Comparison of ENCODE assay signal across 8 cellular contexts in the genomic region with DNA sequence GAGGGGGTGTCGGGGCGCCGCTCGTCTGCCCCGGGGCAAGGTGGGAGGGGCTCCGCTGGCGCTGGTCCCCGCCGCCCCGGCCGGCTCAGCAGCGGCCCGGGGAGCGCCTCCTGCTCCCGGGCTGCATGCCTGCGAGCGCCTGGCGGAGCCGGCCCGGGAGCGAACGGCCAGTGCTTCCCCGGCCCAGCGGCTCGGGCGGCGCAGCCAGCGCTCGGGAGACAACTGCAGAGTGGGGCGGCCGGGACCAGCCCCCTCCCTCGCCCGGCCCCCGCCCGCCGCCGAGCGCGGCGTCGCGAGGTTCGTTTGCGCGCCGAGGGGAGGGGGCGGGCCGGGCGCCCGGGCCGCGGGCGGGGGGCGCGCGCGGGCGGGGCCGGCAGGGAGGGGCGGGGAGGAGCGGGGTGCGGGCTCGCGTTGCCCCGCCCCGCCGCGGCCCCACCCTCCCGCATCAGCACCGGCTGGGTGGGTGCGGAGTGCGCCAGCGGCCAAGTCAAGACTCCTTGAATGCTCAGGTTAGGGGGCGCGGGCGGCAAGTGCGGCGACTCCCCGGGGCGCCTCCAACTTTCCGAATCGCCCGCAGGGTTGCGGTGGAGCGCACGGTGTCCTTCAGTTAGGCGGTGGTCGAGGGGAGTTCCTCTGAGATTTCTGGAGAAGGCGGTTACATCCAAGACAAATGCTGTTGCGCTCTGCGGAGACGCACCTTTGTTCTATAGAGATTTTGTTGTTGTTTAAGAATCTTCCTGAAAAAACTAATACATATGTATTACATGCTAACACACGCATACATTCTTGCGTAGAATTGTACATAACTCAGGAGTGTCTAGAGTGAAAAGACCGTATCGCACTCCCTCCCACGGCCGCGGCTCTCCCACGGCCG. TPM values are rescaled to one million over a fixed set of nuclear protein-coding genes. Genes with fewer than 3 reads are reported as not detected.
A peak's percentile ranks its signal among the peaks of the same experiment; 100 is the strongest.
DNase-seq lines count a peak whose midpoint lies in the region; ATAC-seq and TF ChIP-seq lines count a peak whose summit lies in the region.

Gene RGMA, minus strand, starts transcription at position 231 of the 874 bp plus-strand sequence. CDS start 279 bp downstream, outside the sequence.

- peak within 1 kb of the TSS; percentile 69 to 75 for H3K4me3 ChIP-seq in muscle layer of colon (ENCODE audit: low read depth in 1 of 2, low read length in 2 of 2)
- H3K4me3 ChIP-seq in aorta (ENCODE audit: low read length in 2 of 2): peak within 1 kb of the TSS; percentile 35 to 63

- H3K9me3 ChIP-seq in muscle layer of colon (ENCODE audit: low read length) (no peaks in the 10 kb centered on the region), aorta (ENCODE audit: control insufficient read depth, low read length) (no peaks in the 10 kb centered on the region)

- intact Hi-C loops in aorta (cut with DNase I): no loop called here

- no peaks in the 10 kb centered on the region for H3K36me3 ChIP-seq in muscle layer of colon (ENCODE audit: insufficient read depth, low read length)
- no peaks in the 10 kb centered on the region for H3K36me3 ChIP-seq in aorta (ENCODE audit: control insufficient read depth in 1 of 2, insufficient read depth in 2 of 2, low read length in 1 of 2)

- H3K36me3 Mint-ChIP-seq in effector memory CD8-positive, alpha-beta T cell (ENCODE audit: insufficient read depth): peaks cover 7% of the 10 kb centered on the region

- WGBS in aorta, 2 donors: 1 to 2% methylated on average over 44 to 101 of the region's 101 CpGs

- H3K27me3 ChIP-seq in muscle layer of colon (ENCODE audit: control insufficient read depth in 1 of 2, insufficient read depth in 2 of 2, low read length in 2 of 2) (no peaks in the 10 kb centered on the region), aorta (ENCODE audit: control insufficient read depth in 1 of 2, insufficient read depth in 2 of 2, low read length in 1 of 2) (no peaks in the 10 kb centered on the region)

- H3K27ac ChIP-seq in muscle layer of colon (ENCODE audit: low read depth, low read length): peak within 1 kb of the TSS; percentile 85
- H3K27ac ChIP-seq in aorta (ENCODE audit: low read depth in 1 of 2, low read length in 2 of 2): no peak within 1 kb of the TSS

- H3K9ac ChIP-seq in muscle layer of colon (ENCODE audit: low read length): peak within 1 kb of the TSS; percentile 23

- DNase-seq in GM20000 (ENCODE audit: low spot score): peak; percentile 58
- DNase-seq in NCI-H526 (lab: John Stamatoyannopoulos, UW): peak; percentile 33 to 80
- no peak for DNase-seq in effector memory CD8-positive, alpha-beta T cell
- peak in 1 of 2 donors; percentile 79 for DNase-seq in aorta
- no peak for DNase-seq in activated CD4-positive, CD25-positive, alpha-beta regulatory T cell treated with anti-CD3 and anti-CD28 coated beads, Interleukin-2, amount 50 U/mL, for 72 hours
- DNase-seq in pons (ENCODE audit: low spot score): no peak

- ATAC-seq in effector memory CD8-positive, alpha-beta T cell (replicated peaks): peak; percentile 20
- ATAC-seq in aorta (ENCODE audit: low FRiP score): no peak
- no peak for ATAC-seq in HG02973 (IDR thresholded peaks at IDR 0.05; ENCODE audit: unreplicated experiment)

- H3K4me1 ChIP-seq in muscle layer of colon (ENCODE audit: insufficient read depth, low read length): peaks cover 41% of the 10 kb centered on the region
- H3K4me1 ChIP-seq in aorta (ENCODE audit: control insufficient read depth in 1 of 2, insufficient read depth in 2 of 2, low read length in 2 of 2): no peaks in the 10 kb centered on the region

- peaks cover 63% of the 10 kb centered on the region in 2 donors for H3K27me3 Mint-ChIP-seq in effector memory CD8-positive, alpha-beta T cell

- TF ChIP-seq CTCF in GM20000 (IDR thresholded peaks at IDR 0.05; ENCODE audit: extremely low read depth, missing control alignments): no peak

- peak within 1 kb of the TSS; percentile 79 to 87 for H3K4me3 Mint-ChIP-seq in effector memory CD8-positive, alpha-beta T cell

- H3K9me3 Mint-ChIP-seq in effector memory CD8-positive, alpha-beta T cell: no peaks in the 10 kb centered on the region

- H3K27ac Mint-ChIP-seq in effector memory CD8-positive, alpha-beta T cell: peak within 1 kb of the TSS in 1 of 2 donors; percentile 65

- H3K4me1 Mint-ChIP-seq in effector memory CD8-positive, alpha-beta T cell (ENCODE audit: low read depth in 2 of 2): peaks cover 6 to 13% of the 10 kb centered on the region in 2 donors

RNA-seq across cellular contexts. Expression of gene RGMA, which starts in this region (rescaled TPM):
- total RNA-seq in aorta: 10 to 100 TPM; 25.3 to 50.3 TPM
- polyA plus RNA-seq in aorta: 10 to 100 TPM in 1 of 2 donors, 1 to 10 TPM in 1; 4.4 to 13.4 TPM

Comparison
In these comparisons a context has a peak if more than half of its experiments do, and no peak if none do; other contexts are left out.
1. DNase-seq: peak in GM20000 (single experiment) and NCI-H526 (2 of 2); none in effector memory CD8-positive, alpha-beta T cell (0 of 3), activated CD4-positive, CD25-positive, alpha-beta regulatory T cell treated with anti-CD3 and anti-CD28 coated beads, Interleukin-2, amount 50 U/mL, for 72 hours (single experiment) and pons (single experiment).